Comparison of ENCODE assay signal across 13 cellular contexts in genomic region chr13:75507027-75508001, GRCh38. TPM values are rescaled to one million over a fixed set of nuclear protein-coding genes. Genes with fewer than 3 reads are reported as not detected.
A peak's percentile ranks its signal among the peaks of the same experiment; 100 is the strongest.
DNase-seq lines count a peak whose midpoint lies in the region; ATAC-seq and TF ChIP-seq lines count a peak whose summit lies in the region.
"Had no signal": no experiment of that assay in that cellular context is flagged by ENCODE, and none has a peak within 500 bp of the region (broad histone marks: within the 10 kb centered on the region; RNA-seq: fewer than 3 reads in every experiment).

No MANE protein-coding gene starts in this region.

- intact Hi-C loops in mucosa of descending colon (cut with DNase I, micrococcal nuclease) (no loop called here), OCI-LY7 (cut with micrococcal nuclease; ENCODE audit: unreplicated experiment) (no loop called here)

- no TSS peak for BruUV-seq in OCI-LY7 (replicated peaks; lab: Mats Ljungman, UMichigan)

- H2AFZ ChIP-seq in OCI-LY7 (ENCODE audit: low read length) = no peak overlapping the region

- H4K20me1 ChIP-seq in OCI-LY7 (ENCODE audit: insufficient read depth, low read length) = no peaks in the 10 kb centered on the region

- DNase-seq in SHP77 (lab: John Stamatoyannopoulos, UW) (peak; percentile 3 to 31), mucosa of descending colon (no peak), OCI-LY7 (ENCODE audit: low spot score) (no peak), GM19238 (ENCODE audit: insufficient read length, low spot score) (no peak)
- DNase-seq: activated naive CD4-positive, alpha-beta T cell treated with anti-CD3 and anti-CD28 coated beads for 36 hours; Calu3; NCI-H146; PC-3; T-helper 17 cell had no signal

- H3K4me1 ChIP-seq in mucosa of descending colon (ENCODE audit: low read depth) (no peaks in the 10 kb centered on the region), OCI-LY7 (ENCODE audit: insufficient read depth, low read length, poor library complexity, severe bottlenecking) (peaks cover 4% of the 10 kb centered on the region)
- H3K4me1 ChIP-seq: esophagus muscularis mucosa had no signal

- no peaks in the 10 kb centered on the region for H3K9me2 ChIP-seq in OCI-LY7 (ENCODE audit: insufficient read depth, low read length)

- no peak overlapping the region for H3K4me3 ChIP-seq in mucosa of descending colon
- H3K4me3 ChIP-seq in OCI-LY7 (ENCODE audit: low read depth, low read length, poor library complexity, severe bottlenecking) = no peak overlapping the region
- H3K4me3 ChIP-seq: esophagus muscularis mucosa had no signal

- H3K79me2 ChIP-seq in OCI-LY7 (ENCODE audit: insufficient read depth, low read depth, low read length) = no peaks in the 10 kb centered on the region

- H3K36me3 ChIP-seq in mucosa of descending colon (ENCODE audit: low read depth) (no peaks in the 10 kb centered on the region), OCI-LY7 (ENCODE audit: insufficient read depth, low read length) (no peaks in the 10 kb centered on the region)
- H3K36me3 ChIP-seq: esophagus muscularis mucosa had no signal

- CTCF ChIA-PET in OCI-LY7 (lab: Charles Lee; ENCODE audit: unreplicated experiment) = no interaction called here

- no peak overlapping the region for H3K27ac ChIP-seq in OCI-LY7 (ENCODE audit: low read depth, low read length, poor library complexity, severe bottlenecking)
- H3K27ac ChIP-seq: esophagus muscularis mucosa had no signal

- H3K9me3 ChIP-seq in mucosa of descending colon = no peaks in the 10 kb centered on the region
- H3K9me3 ChIP-seq in OCI-LY7 (ENCODE audit: low read length) = no peaks in the 10 kb centered on the region
- H3K9me3 ChIP-seq: esophagus muscularis mucosa had no signal

- POLR2A ChIA-PET in OCI-LY7 (lab: Charles Lee) = no interaction called here

- H3K4me2 ChIP-seq in OCI-LY7 (ENCODE audit: low read length) = no peak overlapping the region

- ATAC-seq in GM18511 (IDR thresholded peaks at IDR 0.05; ENCODE audit: unreplicated experiment) (peak; percentile 44), HG02623 (IDR thresholded peaks at IDR 0.05; ENCODE audit: unreplicated experiment) (peak; percentile 32), mucosa of descending colon (peak; percentile 9), GM18519 (IDR thresholded peaks at IDR 0.05; ENCODE audit: low FRiP score, unreplicated experiment) (no peak)
- ATAC-seq: PC-3, T-helper 17 cell had no signal

- TF ChIP-seq CTCF in mucosa of descending colon (IDR thresholded peaks at IDR 0.05) = no peak
- no peak for TF ChIP-seq CTCF in OCI-LY7 (conservative IDR thresholded peaks at IDR 0.05; ENCODE audit: low read length)

RNA-seq across cellular contexts. Expression of gene TBC1D4, which starts 25.3 kb away (rescaled TPM):
- total RNA-seq in mucosa of descending colon (10 to 100 TPM; 13.4 to 24.6 (median 13.8) TPM), OCI-LY7 (2022) (21.7 and 22.6 TPM in 2 replicates)
- total RNA-seq in OCI-LY7 (2014; rRNA removed; shearing (Covaris generic)) = 24.3 TPM in 2 replicates

RNA-seq across cellular contexts. Expression of gene COMMD6, which starts 30.3 kb away (rescaled TPM):
- total RNA-seq in mucosa of descending colon (100 to 1,000 TPM in 2 of 3 donors, 10 to 100 TPM in 1; 97.9 to 192 (median 132) TPM), OCI-LY7 (2022) (69.6 and 81.3 TPM in 2 replicates)
- 30.6 and 87.6 TPM in 2 replicates for total RNA-seq in OCI-LY7 (2014; rRNA removed; shearing (Covaris generic))

RNA-seq across cellular contexts. Expression of gene UCHL3, which starts 42.3 kb away (rescaled TPM):
- total RNA-seq in mucosa of descending colon (10 to 100 TPM; 25.7 to 38.8 (median 27.3) TPM), OCI-LY7 (2022) (45.0 and 49.5 TPM in 2 replicates)
- 34.7 and 39.6 TPM in 2 replicates for total RNA-seq in OCI-LY7 (2014; rRNA removed; shearing (Covaris generic))

Comparison
In these comparisons a context has a peak if more than half of its experiments do, and no peak if none do; other contexts are left out.
1. DNase-seq: peak in SHP77 (2 of 2); none in mucosa of descending colon (0 of 3), OCI-LY7 (single experiment) and GM19238 (single experiment).